ENCODE assay signal across 1 cellular context in the genomic region with DNA sequence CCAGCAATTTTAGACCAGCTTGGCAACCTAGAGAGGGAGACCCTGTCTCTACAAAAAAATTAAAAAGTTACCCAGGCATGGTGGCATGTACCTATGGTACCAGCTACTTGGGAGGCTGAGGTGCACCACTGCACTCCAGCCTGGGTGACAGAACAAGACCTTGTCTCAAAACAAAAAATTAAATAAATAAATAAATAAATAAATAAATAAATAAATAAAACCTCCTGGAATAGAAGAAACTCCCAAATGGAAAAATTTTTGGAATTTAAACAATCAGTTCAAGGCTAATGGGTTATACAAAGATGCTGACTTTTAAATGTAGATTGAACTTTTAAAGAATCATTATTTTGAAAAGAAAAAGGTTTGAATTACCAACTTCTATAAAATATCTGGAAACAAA.
TF ChIP-seq lines count a peak whose summit lies in the region.

No MANE protein-coding gene starts in this region.

TF ChIP-seq in HEK293, 187 proteins besides CTCF, POLR2A, EP300 and RAD21 (continued from another document and continues in another):
- TF ChIP-seq, protein P1, sequence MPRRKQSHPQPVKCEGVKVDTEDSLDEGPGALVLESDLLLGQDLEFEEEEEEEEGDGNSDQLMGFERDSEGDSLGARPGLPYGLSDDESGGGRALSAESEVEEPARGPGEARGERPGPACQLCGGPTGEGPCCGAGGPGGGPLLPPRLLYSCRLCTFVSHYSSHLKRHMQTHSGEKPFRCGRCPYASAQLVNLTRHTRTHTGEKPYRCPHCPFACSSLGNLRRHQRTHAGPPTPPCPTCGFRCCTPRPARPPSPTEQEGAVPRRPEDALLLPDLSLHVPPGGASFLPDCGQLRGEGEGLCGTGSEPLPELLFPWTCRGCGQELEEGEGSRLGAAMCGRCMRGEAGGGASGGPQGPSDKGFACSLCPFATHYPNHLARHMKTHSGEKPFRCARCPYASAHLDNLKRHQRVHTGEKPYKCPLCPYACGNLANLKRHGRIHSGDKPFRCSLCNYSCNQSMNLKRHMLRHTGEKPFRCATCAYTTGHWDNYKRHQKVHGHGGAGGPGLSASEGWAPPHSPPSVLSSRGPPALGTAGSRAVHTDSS (tag by site-specific recombination; IDR thresholded peaks at IDR 0.05) = no peak
- TF ChIP-seq HOXD13 (CRISPR knock-in tag; IDR thresholded peaks at IDR 0.05; ENCODE audit: borderline replicate concordance) = no peak
- peak; percentile 28; the same call in 1 of the 2 replicates for TF ChIP-seq ZNF341 (tag by site-specific recombination; IDR thresholded peaks at IDR 0.05; ENCODE audit: low read depth)
- no peak for TF ChIP-seq KLF10 (tag by site-specific recombination; IDR thresholded peaks at IDR 0.05)
- TF ChIP-seq ZNF350 (tag by site-specific recombination; IDR thresholded peaks at IDR 0.05) = no peak
- peak; percentile 90 for TF ChIP-seq ZBTB1 (tag by site-specific recombination; IDR thresholded peaks at IDR 0.05)
- TF ChIP-seq ZNF175 (tag by site-specific recombination; IDR thresholded peaks at IDR 0.05) = no peak
- peak; percentile 83 for TF ChIP-seq ZXDB (tag by site-specific recombination; IDR thresholded peaks at IDR 0.05)
- 0 out of 2 replicates have a peak, but pooled peaks have one; percentile 66 for TF ChIP-seq RBAK (tag by site-specific recombination; IDR thresholded peaks at IDR 0.05)
- no peak for TF ChIP-seq ZNF155 (tag by site-specific recombination; IDR thresholded peaks at IDR 0.05)
- TF ChIP-seq ZNF660 (tag by site-specific recombination; IDR thresholded peaks at IDR 0.05) = no peak
- TF ChIP-seq, protein P2, sequence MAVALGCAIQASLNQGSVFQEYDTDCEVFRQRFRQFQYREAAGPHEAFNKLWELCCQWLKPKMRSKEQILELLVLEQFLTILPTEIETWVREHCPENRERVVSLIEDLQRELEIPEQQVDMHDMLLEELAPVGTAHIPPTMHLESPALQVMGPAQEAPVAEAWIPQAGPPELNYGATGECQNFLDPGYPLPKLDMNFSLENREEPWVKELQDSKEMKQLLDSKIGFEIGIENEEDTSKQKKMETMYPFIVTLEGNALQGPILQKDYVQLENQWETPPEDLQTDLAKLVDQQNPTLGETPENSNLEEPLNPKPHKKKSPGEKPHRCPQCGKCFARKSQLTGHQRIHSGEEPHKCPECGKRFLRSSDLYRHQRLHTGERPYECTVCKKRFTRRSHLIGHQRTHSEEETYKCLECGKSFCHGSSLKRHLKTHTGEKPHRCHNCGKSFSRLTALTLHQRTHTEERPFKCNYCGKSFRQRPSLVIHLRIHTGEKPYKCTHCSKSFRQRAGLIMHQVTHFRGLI (tag by site-specific recombination; IDR thresholded peaks at IDR 0.05) = no peak
- no peak for TF ChIP-seq ZNF37A (tag by site-specific recombination; IDR thresholded peaks at IDR 0.05)
- peak; percentile 87 for TF ChIP-seq ZNF501 (tag by site-specific recombination; IDR thresholded peaks at IDR 0.05)
- no peak for TF ChIP-seq TRIM28 (IDR thresholded peaks at IDR 0.05; ENCODE audit: borderline replicate concordance, low read length)
- TF ChIP-seq ZNF248 (tag by site-specific recombination; IDR thresholded peaks at IDR 0.05) = no peak
- TF ChIP-seq ZNF664 (tag by site-specific recombination; IDR thresholded peaks at IDR 0.05) = peak; percentile 82
- peak; percentile 71; the same call in 1 of the 2 replicates for TF ChIP-seq ZNF24 (tag by site-specific recombination; IDR thresholded peaks at IDR 0.05)
- no peak for TF ChIP-seq KLF8 (tag by site-specific recombination; IDR thresholded peaks at IDR 0.05)
- no peak for TF ChIP-seq EGR2 (tag by site-specific recombination; IDR thresholded peaks at IDR 0.05; ENCODE audit: low read depth)
- TF ChIP-seq, protein P3, sequence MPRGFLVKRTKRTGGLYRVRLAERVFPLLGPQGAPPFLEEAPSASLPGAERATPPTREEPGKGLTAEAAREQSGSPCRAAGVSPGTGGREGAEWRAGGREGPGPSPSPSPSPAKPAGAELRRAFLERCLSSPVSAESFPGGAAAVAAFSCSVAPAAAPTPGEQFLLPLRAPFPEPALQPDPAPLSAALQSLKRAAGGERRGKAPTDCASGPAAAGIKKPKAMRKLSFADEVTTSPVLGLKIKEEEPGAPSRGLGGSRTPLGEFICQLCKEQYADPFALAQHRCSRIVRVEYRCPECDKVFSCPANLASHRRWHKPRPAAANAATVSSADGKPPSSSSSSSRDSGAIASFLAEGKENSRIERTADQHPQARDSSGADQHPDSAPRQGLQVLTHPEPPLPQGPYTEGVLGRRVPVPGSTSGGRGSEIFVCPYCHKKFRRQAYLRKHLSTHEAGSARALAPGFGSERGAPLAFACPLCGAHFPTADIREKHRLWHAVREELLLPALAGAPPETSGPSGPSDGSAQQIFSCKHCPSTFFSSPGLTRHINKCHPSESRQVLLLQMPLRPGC (tag by site-specific recombination; IDR thresholded peaks at IDR 0.05) = no peak
- TF ChIP-seq, protein P4, sequence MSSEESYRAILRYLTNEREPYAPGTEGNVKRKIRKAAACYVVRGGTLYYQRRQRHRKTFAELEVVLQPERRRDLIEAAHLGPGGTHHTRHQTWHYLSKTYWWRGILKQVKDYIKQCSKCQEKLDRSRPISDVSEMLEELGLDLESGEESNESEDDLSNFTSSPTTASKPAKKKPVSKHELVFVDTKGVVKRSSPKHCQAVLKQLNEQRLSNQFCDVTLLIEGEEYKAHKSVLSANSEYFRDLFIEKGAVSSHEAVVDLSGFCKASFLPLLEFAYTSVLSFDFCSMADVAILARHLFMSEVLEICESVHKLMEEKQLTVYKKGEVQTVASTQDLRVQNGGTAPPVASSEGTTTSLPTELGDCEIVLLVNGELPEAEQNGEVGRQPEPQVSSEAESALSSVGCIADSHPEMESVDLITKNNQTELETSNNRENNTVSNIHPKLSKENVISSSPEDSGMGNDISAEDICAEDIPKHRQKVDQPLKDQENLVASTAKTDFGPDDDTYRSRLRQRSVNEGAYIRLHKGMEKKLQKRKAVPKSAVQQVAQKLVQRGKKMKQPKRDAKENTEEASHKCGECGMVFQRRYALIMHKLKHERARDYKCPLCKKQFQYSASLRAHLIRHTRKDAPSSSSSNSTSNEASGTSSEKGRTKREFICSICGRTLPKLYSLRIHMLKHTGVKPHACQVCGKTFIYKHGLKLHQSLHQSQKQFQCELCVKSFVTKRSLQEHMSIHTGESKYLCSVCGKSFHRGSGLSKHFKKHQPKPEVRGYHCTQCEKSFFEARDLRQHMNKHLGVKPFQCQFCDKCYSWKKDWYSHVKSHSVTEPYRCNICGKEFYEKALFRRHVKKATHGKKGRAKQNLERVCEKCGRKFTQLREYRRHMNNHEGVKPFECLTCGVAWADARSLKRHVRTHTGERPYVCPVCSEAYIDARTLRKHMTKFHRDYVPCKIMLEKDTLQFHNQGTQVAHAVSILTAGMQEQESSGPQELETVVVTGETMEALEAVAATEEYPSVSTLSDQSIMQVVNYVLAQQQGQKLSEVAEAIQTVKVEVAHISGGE (tag by site-specific recombination; conservative IDR thresholded peaks at IDR 0.05; ENCODE audit: low read depth) = peak; percentile 89
- no peak for TF ChIP-seq ZNF302 (tag by site-specific recombination; IDR thresholded peaks at IDR 0.05; ENCODE audit: low read depth)
- TF ChIP-seq ZSCAN16 (tag by site-specific recombination; IDR thresholded peaks at IDR 0.05) = no peak
- TF ChIP-seq, protein P5, sequence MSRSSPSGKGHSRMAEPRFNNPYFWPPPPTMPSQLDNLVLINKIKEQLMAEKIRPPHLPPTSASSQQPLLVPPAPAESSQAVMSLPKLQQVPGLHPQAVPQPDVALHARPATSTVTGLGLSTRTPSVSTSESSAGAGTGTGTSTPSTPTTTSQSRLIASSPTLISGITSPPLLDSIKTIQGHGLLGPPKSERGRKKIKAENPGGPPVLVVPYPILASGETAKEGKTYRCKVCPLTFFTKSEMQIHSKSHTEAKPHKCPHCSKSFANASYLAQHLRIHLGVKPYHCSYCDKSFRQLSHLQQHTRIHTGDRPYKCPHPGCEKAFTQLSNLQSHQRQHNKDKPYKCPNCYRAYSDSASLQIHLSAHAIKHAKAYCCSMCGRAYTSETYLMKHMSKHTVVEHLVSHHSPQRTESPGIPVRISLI (tag by site-specific recombination; IDR thresholded peaks at IDR 0.05) = no peak
- TF ChIP-seq, protein P6, sequence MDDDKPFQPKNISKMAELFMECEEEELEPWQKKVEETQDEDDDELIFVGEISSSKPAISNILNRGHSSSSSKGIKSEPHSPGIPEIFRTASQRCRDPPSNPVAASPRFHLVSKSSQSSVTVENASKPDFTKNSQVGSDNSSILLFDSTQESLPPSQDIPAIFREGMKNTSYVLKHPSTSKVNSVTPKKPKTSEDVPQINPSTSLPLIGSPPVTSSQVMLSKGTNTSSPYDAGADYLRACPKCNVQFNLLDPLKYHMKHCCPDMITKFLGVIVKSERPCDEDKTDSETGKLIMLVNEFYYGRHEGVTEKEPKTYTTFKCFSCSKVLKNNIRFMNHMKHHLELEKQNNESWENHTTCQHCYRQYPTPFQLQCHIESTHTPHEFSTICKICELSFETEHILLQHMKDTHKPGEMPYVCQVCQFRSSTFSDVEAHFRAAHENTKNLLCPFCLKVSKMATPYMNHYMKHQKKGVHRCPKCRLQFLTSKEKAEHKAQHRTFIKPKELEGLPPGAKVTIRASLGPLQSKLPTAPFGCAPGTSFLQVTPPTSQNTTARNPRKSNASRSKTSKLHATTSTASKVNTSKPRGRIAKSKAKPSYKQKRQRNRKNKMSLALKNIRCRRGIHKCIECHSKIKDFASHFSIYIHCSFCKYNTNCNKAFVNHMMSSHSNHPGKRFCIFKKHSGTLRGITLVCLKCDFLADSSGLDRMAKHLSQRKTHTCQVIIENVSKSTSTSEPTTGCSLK (tag by site-specific recombination; IDR thresholded peaks at IDR 0.05) = no peak
- TF ChIP-seq, protein P7, sequence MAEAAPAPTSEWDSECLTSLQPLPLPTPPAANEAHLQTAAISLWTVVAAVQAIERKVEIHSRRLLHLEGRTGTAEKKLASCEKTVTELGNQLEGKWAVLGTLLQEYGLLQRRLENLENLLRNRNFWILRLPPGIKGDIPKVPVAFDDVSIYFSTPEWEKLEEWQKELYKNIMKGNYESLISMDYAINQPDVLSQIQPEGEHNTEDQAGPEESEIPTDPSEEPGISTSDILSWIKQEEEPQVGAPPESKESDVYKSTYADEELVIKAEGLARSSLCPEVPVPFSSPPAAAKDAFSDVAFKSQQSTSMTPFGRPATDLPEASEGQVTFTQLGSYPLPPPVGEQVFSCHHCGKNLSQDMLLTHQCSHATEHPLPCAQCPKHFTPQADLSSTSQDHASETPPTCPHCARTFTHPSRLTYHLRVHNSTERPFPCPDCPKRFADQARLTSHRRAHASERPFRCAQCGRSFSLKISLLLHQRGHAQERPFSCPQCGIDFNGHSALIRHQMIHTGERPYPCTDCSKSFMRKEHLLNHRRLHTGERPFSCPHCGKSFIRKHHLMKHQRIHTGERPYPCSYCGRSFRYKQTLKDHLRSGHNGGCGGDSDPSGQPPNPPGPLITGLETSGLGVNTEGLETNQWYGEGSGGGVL (tag by site-specific recombination; IDR thresholded peaks at IDR 0.05) = no peak
- no peak for TF ChIP-seq ZNF837 (tag by site-specific recombination; IDR thresholded peaks at IDR 0.05)
- TF ChIP-seq, protein P8, sequence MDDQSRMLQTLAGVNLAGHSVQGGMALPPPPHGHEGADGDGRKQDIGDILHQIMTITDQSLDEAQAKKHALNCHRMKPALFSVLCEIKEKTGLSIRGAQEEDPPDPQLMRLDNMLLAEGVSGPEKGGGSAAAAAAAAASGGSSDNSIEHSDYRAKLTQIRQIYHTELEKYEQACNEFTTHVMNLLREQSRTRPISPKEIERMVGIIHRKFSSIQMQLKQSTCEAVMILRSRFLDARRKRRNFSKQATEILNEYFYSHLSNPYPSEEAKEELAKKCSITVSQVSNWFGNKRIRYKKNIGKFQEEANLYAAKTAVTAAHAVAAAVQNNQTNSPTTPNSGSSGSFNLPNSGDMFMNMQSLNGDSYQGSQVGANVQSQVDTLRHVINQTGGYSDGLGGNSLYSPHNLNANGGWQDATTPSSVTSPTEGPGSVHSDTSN (CRISPR knock-in tag; IDR thresholded peaks at IDR 0.05) = no peak
- TF ChIP-seq ZNF571 (tag by site-specific recombination; IDR thresholded peaks at IDR 0.05) = no peak
- TF ChIP-seq ZNF654 (tag by site-specific recombination; IDR thresholded peaks at IDR 0.05; ENCODE audit: low read depth) = peak; percentile 41
- no peak; the same call in 1 of the 2 replicates for TF ChIP-seq SP3 (tag by site-specific recombination; IDR thresholded peaks at IDR 0.05)
- TF ChIP-seq, protein P9, sequence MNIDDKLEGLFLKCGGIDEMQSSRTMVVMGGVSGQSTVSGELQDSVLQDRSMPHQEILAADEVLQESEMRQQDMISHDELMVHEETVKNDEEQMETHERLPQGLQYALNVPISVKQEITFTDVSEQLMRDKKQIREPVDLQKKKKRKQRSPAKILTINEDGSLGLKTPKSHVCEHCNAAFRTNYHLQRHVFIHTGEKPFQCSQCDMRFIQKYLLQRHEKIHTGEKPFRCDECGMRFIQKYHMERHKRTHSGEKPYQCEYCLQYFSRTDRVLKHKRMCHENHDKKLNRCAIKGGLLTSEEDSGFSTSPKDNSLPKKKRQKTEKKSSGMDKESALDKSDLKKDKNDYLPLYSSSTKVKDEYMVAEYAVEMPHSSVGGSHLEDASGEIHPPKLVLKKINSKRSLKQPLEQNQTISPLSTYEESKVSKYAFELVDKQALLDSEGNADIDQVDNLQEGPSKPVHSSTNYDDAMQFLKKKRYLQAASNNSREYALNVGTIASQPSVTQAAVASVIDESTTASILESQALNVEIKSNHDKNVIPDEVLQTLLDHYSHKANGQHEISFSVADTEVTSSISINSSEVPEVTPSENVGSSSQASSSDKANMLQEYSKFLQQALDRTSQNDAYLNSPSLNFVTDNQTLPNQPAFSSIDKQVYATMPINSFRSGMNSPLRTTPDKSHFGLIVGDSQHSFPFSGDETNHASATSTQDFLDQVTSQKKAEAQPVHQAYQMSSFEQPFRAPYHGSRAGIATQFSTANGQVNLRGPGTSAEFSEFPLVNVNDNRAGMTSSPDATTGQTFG (tag by site-specific recombination; IDR thresholded peaks at IDR 0.05; ENCODE audit: borderline replicate concordance) = no peak
- peak; percentile 74 for TF ChIP-seq ZNF629 (tag by site-specific recombination; IDR thresholded peaks at IDR 0.05)
- TF ChIP-seq ZNF830 (tag by site-specific recombination; IDR thresholded peaks at IDR 0.05; ENCODE audit: low read depth) = no peak
- TF ChIP-seq, protein P10, sequence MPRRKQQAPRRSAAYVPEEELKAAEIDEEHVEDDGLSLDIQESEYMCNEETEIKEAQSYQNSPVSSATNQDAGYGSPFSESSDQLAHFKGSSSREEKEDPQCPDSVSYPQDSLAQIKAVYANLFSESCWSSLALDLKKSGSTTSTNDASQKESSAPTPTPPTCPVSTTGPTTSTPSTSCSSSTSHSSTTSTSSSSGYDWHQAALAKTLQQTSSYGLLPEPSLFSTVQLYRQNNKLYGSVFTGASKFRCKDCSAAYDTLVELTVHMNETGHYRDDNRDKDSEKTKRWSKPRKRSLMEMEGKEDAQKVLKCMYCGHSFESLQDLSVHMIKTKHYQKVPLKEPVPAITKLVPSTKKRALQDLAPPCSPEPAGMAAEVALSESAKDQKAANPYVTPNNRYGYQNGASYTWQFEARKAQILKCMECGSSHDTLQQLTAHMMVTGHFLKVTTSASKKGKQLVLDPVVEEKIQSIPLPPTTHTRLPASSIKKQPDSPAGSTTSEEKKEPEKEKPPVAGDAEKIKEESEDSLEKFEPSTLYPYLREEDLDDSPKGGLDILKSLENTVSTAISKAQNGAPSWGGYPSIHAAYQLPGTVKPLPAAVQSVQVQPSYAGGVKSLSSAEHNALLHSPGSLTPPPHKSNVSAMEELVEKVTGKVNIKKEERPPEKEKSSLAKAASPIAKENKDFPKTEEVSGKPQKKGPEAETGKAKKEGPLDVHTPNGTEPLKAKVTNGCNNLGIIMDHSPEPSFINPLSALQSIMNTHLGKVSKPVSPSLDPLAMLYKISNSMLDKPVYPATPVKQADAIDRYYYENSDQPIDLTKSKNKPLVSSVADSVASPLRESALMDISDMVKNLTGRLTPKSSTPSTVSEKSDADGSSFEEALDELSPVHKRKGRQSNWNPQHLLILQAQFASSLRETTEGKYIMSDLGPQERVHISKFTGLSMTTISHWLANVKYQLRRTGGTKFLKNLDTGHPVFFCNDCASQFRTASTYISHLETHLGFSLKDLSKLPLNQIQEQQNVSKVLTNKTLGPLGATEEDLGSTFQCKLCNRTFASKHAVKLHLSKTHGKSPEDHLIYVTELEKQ (tag by site-specific recombination; IDR thresholded peaks at IDR 0.05; ENCODE audit: borderline replicate concordance) = no peak
